Comparison of ENCODE assay signal across 30 cellular contexts in the genomic region with DNA sequence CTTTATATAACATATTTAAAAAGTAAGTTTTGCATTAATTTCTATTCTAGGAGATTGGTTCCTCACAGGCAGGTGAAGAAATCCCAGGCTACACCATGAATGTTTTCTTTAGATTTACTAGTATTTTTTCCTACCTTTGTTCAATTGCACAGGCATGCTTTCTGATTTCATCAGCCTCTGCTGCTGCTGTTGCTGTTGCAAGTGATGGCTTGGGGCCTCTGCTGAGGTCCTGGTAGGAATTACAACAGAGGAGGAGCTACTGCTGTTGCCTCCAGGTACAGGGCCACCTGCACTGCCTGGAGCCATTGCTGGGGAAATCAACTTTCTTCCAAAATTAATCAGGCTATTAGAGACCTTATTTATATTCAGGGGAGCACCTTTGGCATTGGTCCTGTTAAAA.
A peak's percentile ranks its signal among the peaks of the same experiment; 100 is the strongest.
DNase-seq lines count a peak whose midpoint lies in the region; ATAC-seq and TF ChIP-seq lines count a peak whose summit lies in the region.
"Had no signal": no experiment of that assay in that cellular context is flagged by ENCODE, and none has a peak within 500 bp of the region (broad histone marks: within the 10 kb centered on the region; RNA-seq: fewer than 3 reads in every experiment).

No MANE protein-coding gene starts in this region.

- H3K9me3 ChIP-seq in PC-9 (ENCODE audit: insufficient read depth, low read depth) (no peaks in the 10 kb centered on the region), trophoblast cell (ENCODE audit: insufficient read depth, low read depth, low read length) (no peaks in the 10 kb centered on the region)

- H3K9me3 Mint-ChIP-seq in activated CD4-positive, alpha-beta T cell treated with anti-CD3 and anti-CD28 coated beads, Interleukin-2, amount 10 ng/mL, durations not matched to agents 7 days and 5 days, result no peaks in the 10 kb centered on the region
- H3K9me3 Mint-ChIP-seq in stimulated activated naive CD8-positive, alpha-beta T cell treated with anti-CD3 and anti-CD28 coated beads, Interleukin-15, amount 100 ng/mL, for 72 hours, result no peaks in the 10 kb centered on the region
- H3K9me3 Mint-ChIP-seq: activated CD4-positive, alpha-beta memory T cell treated with anti-CD3 and anti-CD28 coated beads, Interleukin-2, amount 10 ng/mL, durations not matched to agents 7 days and 5 days; activated naive CD8-positive, alpha-beta T cell treated with anti-CD3 and anti-CD28 coated beads for 36 hours; activated T-helper 2 cell treated with anti-CD3 and anti-CD28 coated beads, Interferon-gamma antibody, Interleukin-2, Interleukin-4, amounts not matched to agents 10 μg/mL and 5 μg/mL and 100 μg/mL, durations not matched to agents 14 hours and 24 hours and 36 hours; naive B cell had no signal

- CTCF ChIA-PET in PC-9 (lab: Charles Lee), result no interaction called here
- CTCF ChIA-PET in activated CD4-positive, alpha-beta T cell treated with anti-CD3 and anti-CD28 coated beads, Interleukin-2, amount 10 ng/mL, durations not matched to agents 7 days and 5 days (lab: Charles Lee), result interaction anchor here (0.7 kb wide), 1 partner anchor 628 kb away, joined by 3 read pairs; no protein-coding TSS in a partner anchor

- no peak overlapping the region for H3K18ac ChIP-seq in trophoblast cell (ENCODE audit: low read length)

- no peaks in the 10 kb centered on the region for H3K9me2 ChIP-seq in PC-9 (ENCODE audit: insufficient read depth)

- H2BK120ac ChIP-seq in trophoblast cell (ENCODE audit: insufficient read depth, low read length, poor library complexity), result no peak overlapping the region

- no peak overlapping the region for H3K4ac ChIP-seq in trophoblast cell (ENCODE audit: low read depth, low read length)

- peaks cover 22% of the 10 kb centered on the region for H3K4me1 Mint-ChIP-seq in activated CD4-positive, alpha-beta T cell treated with anti-CD3 and anti-CD28 coated beads, Interleukin-2, amount 10 ng/mL, durations not matched to agents 7 days and 5 days
- H3K4me1 Mint-ChIP-seq in stimulated activated naive CD8-positive, alpha-beta T cell treated with anti-CD3 and anti-CD28 coated beads, Interleukin-15, amount 100 ng/mL, for 72 hours, result peaks cover 20% of the 10 kb centered on the region

- POLR2A ChIA-PET in PC-9 (lab: Charles Lee; ENCODE audit: unreplicated experiment), result no interaction called here
- POLR2A ChIA-PET in activated CD4-positive, alpha-beta T cell treated with anti-CD3 and anti-CD28 coated beads, Interleukin-2, amount 10 ng/mL, durations not matched to agents 7 days and 5 days (lab: Charles Lee), result no interaction called here

- no peak overlapping the region for H2AK5ac ChIP-seq in trophoblast cell (ENCODE audit: low read length)

- H3K14ac ChIP-seq in trophoblast cell (ENCODE audit: low read length), result no peak overlapping the region

- H2AFZ ChIP-seq in PC-9 (no peak overlapping the region; the same call in 1 of the 2 replicates), trophoblast cell (ENCODE audit: insufficient read depth, low read length, poor library complexity) (no peak overlapping the region)

- peaks cover 2% of the 10 kb centered on the region for H3K36me3 Mint-ChIP-seq in activated CD4-positive, alpha-beta T cell treated with anti-CD3 and anti-CD28 coated beads, Interleukin-2, amount 10 ng/mL, durations not matched to agents 7 days and 5 days (ENCODE audit: low read depth)
- H3K36me3 Mint-ChIP-seq: activated naive CD8-positive, alpha-beta T cell treated with anti-CD3 and anti-CD28 coated beads for 36 hours had no signal

- no peak overlapping the region for H3K27ac Mint-ChIP-seq in activated CD4-positive, alpha-beta T cell treated with anti-CD3 and anti-CD28 coated beads, Interleukin-2, amount 10 ng/mL, durations not matched to agents 7 days and 5 days
- H3K27ac Mint-ChIP-seq in stimulated activated naive CD8-positive, alpha-beta T cell treated with anti-CD3 and anti-CD28 coated beads, Interleukin-15, amount 100 ng/mL, for 72 hours, result peak overlapping the region in 1 of 2 donors; percentile 64
- H3K27ac Mint-ChIP-seq: activated CD4-positive, alpha-beta memory T cell treated with anti-CD3 and anti-CD28 coated beads, Interleukin-2, amount 10 ng/mL, durations not matched to agents 7 days and 5 days; activated naive CD8-positive, alpha-beta T cell treated with anti-CD3 and anti-CD28 coated beads for 36 hours; activated T-helper 2 cell treated with anti-CD3 and anti-CD28 coated beads, Interferon-gamma antibody, Interleukin-2, Interleukin-4, amounts not matched to agents 10 μg/mL and 5 μg/mL and 100 μg/mL, durations not matched to agents 14 hours and 24 hours and 36 hours; B cell had no signal

- no peak overlapping the region for H3K4me3 ChIP-seq in PC-9
- H3K4me3 ChIP-seq in epithelial cell of esophagus (ENCODE audit: low read length), result no peak overlapping the region
- H3K4me3 ChIP-seq in trophoblast cell (ENCODE audit: low read depth, low read length), result no peak overlapping the region
- H3K4me3 ChIP-seq: skin epidermis had no signal

- H3K79me2 ChIP-seq in PC-9 (ENCODE audit: low read depth), result no peaks in the 10 kb centered on the region
- no peaks in the 10 kb centered on the region for H3K79me2 ChIP-seq in trophoblast cell (ENCODE audit: control insufficient read depth, insufficient read depth, low read length, poor library complexity)

- H3K4me1 ChIP-seq in PC-9 (replicated peaks; ENCODE audit: insufficient read depth) (peaks cover 12% of the 10 kb centered on the region), trophoblast cell (ENCODE audit: control insufficient read depth in 1 of 2, insufficient read depth in 2 of 2, low read length in 2 of 2) (no peaks in the 10 kb centered on the region)

- H4K91ac ChIP-seq in trophoblast cell (ENCODE audit: low read depth, low read length), result no peak overlapping the region

- H3K27ac ChIP-seq in PC-9, result peak overlapping the region; percentile 34
- no peak overlapping the region for H3K27ac ChIP-seq in trophoblast cell (ENCODE audit: low read depth, low read length)
- H3K27ac ChIP-seq: 22Rv1, skin epidermis had no signal

- no TSS peak for BruUV-seq in PC-9 (replicated peaks; lab: Mats Ljungman, UMichigan)

- H3K27me3 Mint-ChIP-seq in activated CD4-positive, alpha-beta T cell treated with anti-CD3 and anti-CD28 coated beads, Interleukin-2, amount 10 ng/mL, durations not matched to agents 7 days and 5 days, result no peaks in the 10 kb centered on the region
- no peaks in the 10 kb centered on the region for H3K27me3 Mint-ChIP-seq in stimulated activated naive CD8-positive, alpha-beta T cell treated with anti-CD3 and anti-CD28 coated beads, Interleukin-15, amount 100 ng/mL, for 72 hours
- H3K27me3 Mint-ChIP-seq: activated CD4-positive, alpha-beta memory T cell treated with anti-CD3 and anti-CD28 coated beads, Interleukin-2, amount 10 ng/mL, durations not matched to agents 7 days and 5 days; activated naive CD8-positive, alpha-beta T cell treated with anti-CD3 and anti-CD28 coated beads for 36 hours; B cell; naive B cell had no signal

- peaks cover 5% of the 10 kb centered on the region; the same call in 1 of the 2 replicates for H3F3A ChIP-seq in PC-9 (ENCODE audit: insufficient read depth, low read depth)

- no peak overlapping the region for H3K4me3 Mint-ChIP-seq in activated CD4-positive, alpha-beta T cell treated with anti-CD3 and anti-CD28 coated beads, Interleukin-2, amount 10 ng/mL, durations not matched to agents 7 days and 5 days
- no peak overlapping the region for H3K4me3 Mint-ChIP-seq in stimulated activated naive CD8-positive, alpha-beta T cell treated with anti-CD3 and anti-CD28 coated beads, Interleukin-15, amount 100 ng/mL, for 72 hours
- H3K4me3 Mint-ChIP-seq: activated CD4-positive, alpha-beta memory T cell treated with anti-CD3 and anti-CD28 coated beads, Interleukin-2, amount 10 ng/mL, durations not matched to agents 7 days and 5 days; activated naive CD8-positive, alpha-beta T cell treated with anti-CD3 and anti-CD28 coated beads for 36 hours; B cell had no signal

- intact Hi-C loops in PC-9 (cut with micrococcal nuclease; ENCODE audit: unreplicated experiment), result loop anchor here (10.0 kb wide), 1 partner anchor 203 kb away; no protein-coding TSS in a partner anchor

- no peak overlapping the region for H3K23ac ChIP-seq in trophoblast cell (ENCODE audit: low read length)

- H4K12ac ChIP-seq in trophoblast cell (ENCODE audit: low read depth, low read length), result no peak overlapping the region

- no peaks in the 10 kb centered on the region for H3K36me3 ChIP-seq in PC-9 (ENCODE audit: low read depth)
- no peaks in the 10 kb centered on the region for H3K36me3 ChIP-seq in trophoblast cell (ENCODE audit: control insufficient read depth in 1 of 2, insufficient read depth in 2 of 2, low read length in 2 of 2)

- H3K9ac ChIP-seq in trophoblast cell (ENCODE audit: low read length), result no peak overlapping the region

- H4K8ac ChIP-seq in trophoblast cell (ENCODE audit: low read depth, low read length), result no peak overlapping the region

- DNase-seq in DMS53 (lab: John Stamatoyannopoulos, UW) (peak; percentile 1), DMS53 treated with DMSO at 0.1 percent for 48 hours (lab: John Stamatoyannopoulos, UW; ENCODE audit: unreplicated experiment) (no peak), PC-9 (no peak), epithelial cell of esophagus (ENCODE audit: low read depth) (peak; percentile 26), trophoblast cell (peak; percentile 79 to 83), NCI-H1105 treated with DMSO at 0.1 percent for 48 hours (lab: John Stamatoyannopoulos, UW) (no peak)
- no peak for DNase-seq in activated CD4-positive, alpha-beta T cell treated with anti-CD3 and anti-CD28 coated beads, Interleukin-2, amount 10 ng/mL, durations not matched to agents 7 days and 5 days
- no peak for DNase-seq in stimulated activated naive CD8-positive, alpha-beta T cell treated with anti-CD3 and anti-CD28 coated beads, Interleukin-15, amount 100 ng/mL, for 72 hours
- DNase-seq: activated CD4-positive, alpha-beta memory T cell treated with anti-CD3 and anti-CD28 coated beads, Interleukin-2, amount 10 ng/mL, durations not matched to agents 7 days and 5 days; activated naive CD8-positive, alpha-beta T cell treated with anti-CD3 and anti-CD28 coated beads for 36 hours; cerebellar nuclear complex; DMS153; effector CD8-positive, alpha-beta T cell; GDM1; left colon; MV-4-11; naive B cell; NCI-H226; NCI-H82; nucleus accumbens; PC-3; SIG-M5; substantia nigra; T-helper 1 cell had no signal

- no peaks in the 10 kb centered on the region for H3K79me1 ChIP-seq in trophoblast cell (ENCODE audit: low read length)

- no peaks in the 10 kb centered on the region for H4K20me1 ChIP-seq in PC-9 (ENCODE audit: insufficient read depth)

- TF ChIP-seq CTCF in PC-9 (conservative IDR thresholded peaks at IDR 0.05) (no peak), epithelial cell of esophagus (IDR thresholded peaks at IDR 0.05; ENCODE audit: insufficient read depth, low read depth, low read length, missing control alignments) (no peak)

- H3K27me3 ChIP-seq in PC-9 (ENCODE audit: insufficient read depth, low read depth) (no peaks in the 10 kb centered on the region), trophoblast cell (ENCODE audit: insufficient read depth, low read length) (no peaks in the 10 kb centered on the region)

- H3K4me2 ChIP-seq in PC-9 (no peak overlapping the region), trophoblast cell (ENCODE audit: low read length) (no peak overlapping the region)

- no peak overlapping the region for H2BK12ac ChIP-seq in trophoblast cell (ENCODE audit: low read length)

- H2BK5ac ChIP-seq in trophoblast cell (ENCODE audit: low read depth, low read length, poor library complexity), result no peak overlapping the region

- no peak for ATAC-seq in stimulated activated naive CD8-positive, alpha-beta T cell treated with anti-CD3 and anti-CD28 coated beads, Interleukin-15, amount 100 ng/mL, for 72 hours
- ATAC-seq: activated CD4-positive, CD25-positive, alpha-beta regulatory T cell treated with anti-CD3 and anti-CD28 coated beads, Interleukin-2, amount 50 U/mL, for 24 hours; esophagus mucosa; left colon; PC-3 had no signal

Comparison
In these comparisons a context has a peak if more than half of its experiments do, and no peak if none do; other contexts are left out.
1. DNase-seq: peak in DMS53 (single experiment), epithelial cell of esophagus (single experiment) and trophoblast cell (2 of 2); none in DMS53 treated with DMSO at 0.1 percent for 48 hours (single experiment), PC-9 (0 of 2), NCI-H1105 treated with DMSO at 0.1 percent for 48 hours (single experiment), activated CD4-positive, alpha-beta T cell treated with anti-CD3 and anti-CD28 coated beads, Interleukin-2, amount 10 ng/mL, durations not matched to agents 7 days and 5 days (single experiment) and stimulated activated naive CD8-positive, alpha-beta T cell treated with anti-CD3 and anti-CD28 coated beads, Interleukin-15, amount 100 ng/mL, for 72 hours (0 of 2).